ENCODE assay signal across 2 cellular contexts in the genomic region with DNA sequence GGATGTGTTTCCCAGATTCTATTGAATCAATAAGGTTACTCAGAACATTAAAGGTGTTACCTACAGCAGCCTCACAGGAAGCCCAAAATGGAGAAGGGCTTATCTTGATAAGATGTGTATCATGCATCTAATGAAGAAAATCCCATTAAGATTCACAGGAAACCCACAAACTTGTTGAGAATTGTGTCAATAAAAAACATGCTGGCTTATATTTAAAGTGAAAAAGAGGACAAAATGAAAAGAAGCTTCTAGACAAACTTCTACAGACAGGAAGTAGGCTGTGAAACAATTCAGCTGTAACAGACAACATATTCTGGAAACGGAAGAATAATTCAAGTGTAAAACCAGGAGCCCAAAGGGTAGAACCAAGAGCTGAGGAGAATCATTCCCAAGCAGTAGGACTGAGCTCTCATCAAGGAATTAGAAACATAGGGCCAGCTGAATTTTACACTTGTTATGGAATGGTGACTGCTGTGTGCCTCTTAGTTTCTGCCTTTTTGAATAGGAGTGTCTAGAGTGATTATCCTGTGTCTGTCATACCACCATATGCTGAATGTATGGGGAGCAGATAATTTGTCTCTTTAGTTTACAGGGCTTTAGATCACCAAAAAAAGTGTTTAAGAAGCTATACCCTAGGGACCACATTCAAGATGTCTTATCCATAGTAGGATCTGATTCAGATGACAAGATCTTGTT.
TF ChIP-seq lines count a peak whose summit lies in the region.

No MANE protein-coding gene starts in this region.

TF ChIP-seq in SK-N-SH treated with all-trans-retinoic acid at 6 μM for 48 hours, 23 proteins besides CTCF, POLR2A, EP300 and RAD21 (continued from another document):
- TF ChIP-seq, protein P1, sequence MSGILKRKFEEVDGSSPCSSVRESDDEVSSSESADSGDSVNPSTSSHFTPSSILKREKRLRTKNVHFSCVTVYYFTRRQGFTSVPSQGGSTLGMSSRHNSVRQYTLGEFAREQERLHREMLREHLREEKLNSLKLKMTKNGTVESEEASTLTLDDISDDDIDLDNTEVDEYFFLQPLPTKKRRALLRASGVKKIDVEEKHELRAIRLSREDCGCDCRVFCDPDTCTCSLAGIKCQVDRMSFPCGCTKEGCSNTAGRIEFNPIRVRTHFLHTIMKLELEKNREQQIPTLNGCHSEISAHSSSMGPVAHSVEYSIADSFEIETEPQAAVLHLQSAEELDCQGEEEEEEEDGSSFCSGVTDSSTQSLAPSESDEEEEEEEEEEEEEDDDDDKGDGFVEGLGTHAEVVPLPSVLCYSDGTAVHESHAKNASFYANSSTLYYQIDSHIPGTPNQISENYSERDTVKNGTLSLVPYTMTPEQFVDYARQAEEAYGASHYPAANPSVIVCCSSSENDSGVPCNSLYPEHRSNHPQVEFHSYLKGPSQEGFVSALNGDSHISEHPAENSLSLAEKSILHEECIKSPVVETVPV (CRISPR knock-in tag; IDR thresholded peaks at IDR 0.05): no peak
- no peak for TF ChIP-seq CSDC2 (CRISPR knock-in tag; IDR thresholded peaks at IDR 0.05)
- no peak for TF ChIP-seq ISL1 (CRISPR knock-in tag; IDR thresholded peaks at IDR 0.05)
- TF ChIP-seq, protein P2, sequence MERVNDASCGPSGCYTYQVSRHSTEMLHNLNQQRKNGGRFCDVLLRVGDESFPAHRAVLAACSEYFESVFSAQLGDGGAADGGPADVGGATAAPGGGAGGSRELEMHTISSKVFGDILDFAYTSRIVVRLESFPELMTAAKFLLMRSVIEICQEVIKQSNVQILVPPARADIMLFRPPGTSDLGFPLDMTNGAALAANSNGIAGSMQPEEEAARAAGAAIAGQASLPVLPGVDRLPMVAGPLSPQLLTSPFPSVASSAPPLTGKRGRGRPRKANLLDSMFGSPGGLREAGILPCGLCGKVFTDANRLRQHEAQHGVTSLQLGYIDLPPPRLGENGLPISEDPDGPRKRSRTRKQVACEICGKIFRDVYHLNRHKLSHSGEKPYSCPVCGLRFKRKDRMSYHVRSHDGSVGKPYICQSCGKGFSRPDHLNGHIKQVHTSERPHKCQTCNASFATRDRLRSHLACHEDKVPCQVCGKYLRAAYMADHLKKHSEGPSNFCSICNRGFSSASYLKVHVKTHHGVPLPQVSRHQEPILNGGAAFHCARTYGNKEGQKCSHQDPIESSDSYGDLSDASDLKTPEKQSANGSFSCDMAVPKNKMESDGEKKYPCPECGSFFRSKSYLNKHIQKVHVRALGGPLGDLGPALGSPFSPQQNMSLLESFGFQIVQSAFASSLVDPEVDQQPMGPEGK (CRISPR knock-in tag; IDR thresholded peaks at IDR 0.05; ENCODE audit: borderline replicate concordance): no peak
- TF ChIP-seq ZFP30 (CRISPR knock-in tag; IDR thresholded peaks at IDR 0.05): no peak
- no peak for TF ChIP-seq TOX (CRISPR knock-in tag; IDR thresholded peaks at IDR 0.05; ENCODE audit: borderline replicate concordance)
- no peak for TF ChIP-seq ZNF565 (CRISPR knock-in tag; conservative IDR thresholded peaks at IDR 0.05; ENCODE audit: low read depth)
TF ChIP-seq in SK-N-SH treated with all-trans-retinoic acid at 6 μM for 48 hours: peak in this region for 0.

TF ChIP-seq in SK-N-SH, 30 proteins besides CTCF, POLR2A, EP300 and RAD21 (continued from another document):
- TF ChIP-seq, protein P3, sequence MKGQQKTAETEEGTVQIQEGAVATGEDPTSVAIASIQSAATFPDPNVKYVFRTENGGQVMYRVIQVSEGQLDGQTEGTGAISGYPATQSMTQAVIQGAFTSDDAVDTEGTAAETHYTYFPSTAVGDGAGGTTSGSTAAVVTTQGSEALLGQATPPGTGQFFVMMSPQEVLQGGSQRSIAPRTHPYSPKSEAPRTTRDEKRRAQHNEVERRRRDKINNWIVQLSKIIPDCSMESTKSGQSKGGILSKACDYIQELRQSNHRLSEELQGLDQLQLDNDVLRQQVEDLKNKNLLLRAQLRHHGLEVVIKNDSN (IDR thresholded peaks at IDR 0.05; ENCODE audit: borderline replicate concordance, low read depth): no peak
- TF ChIP-seq JUND (IDR thresholded peaks at IDR 0.05) (no peak), SIN3A (IDR thresholded peaks at IDR 0.05; ENCODE audit: borderline replicate concordance, low read depth, low read length) (no peak), SMC3 (IDR thresholded peaks at IDR 0.05; ENCODE audit: low read depth, low read length) (no peak), RFX5 (IDR thresholded peaks at IDR 0.05; ENCODE audit: low read length) (no peak), FOSL2 (IDR thresholded peaks at IDR 0.05; ENCODE audit: borderline replicate concordance, low read depth) (no peak), MXI1 (IDR thresholded peaks at IDR 0.05; ENCODE audit: low read depth, low read length) (no peak)
- TF ChIP-seq, protein P4, sequence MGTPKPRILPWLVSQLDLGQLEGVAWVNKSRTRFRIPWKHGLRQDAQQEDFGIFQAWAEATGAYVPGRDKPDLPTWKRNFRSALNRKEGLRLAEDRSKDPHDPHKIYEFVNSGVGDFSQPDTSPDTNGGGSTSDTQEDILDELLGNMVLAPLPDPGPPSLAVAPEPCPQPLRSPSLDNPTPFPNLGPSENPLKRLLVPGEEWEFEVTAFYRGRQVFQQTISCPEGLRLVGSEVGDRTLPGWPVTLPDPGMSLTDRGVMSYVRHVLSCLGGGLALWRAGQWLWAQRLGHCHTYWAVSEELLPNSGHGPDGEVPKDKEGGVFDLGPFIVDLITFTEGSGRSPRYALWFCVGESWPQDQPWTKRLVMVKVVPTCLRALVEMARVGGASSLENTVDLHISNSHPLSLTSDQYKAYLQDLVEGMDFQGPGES (IDR thresholded peaks at IDR 0.05; ENCODE audit: low read depth, low read length): no peak
- TF ChIP-seq, protein P5, sequence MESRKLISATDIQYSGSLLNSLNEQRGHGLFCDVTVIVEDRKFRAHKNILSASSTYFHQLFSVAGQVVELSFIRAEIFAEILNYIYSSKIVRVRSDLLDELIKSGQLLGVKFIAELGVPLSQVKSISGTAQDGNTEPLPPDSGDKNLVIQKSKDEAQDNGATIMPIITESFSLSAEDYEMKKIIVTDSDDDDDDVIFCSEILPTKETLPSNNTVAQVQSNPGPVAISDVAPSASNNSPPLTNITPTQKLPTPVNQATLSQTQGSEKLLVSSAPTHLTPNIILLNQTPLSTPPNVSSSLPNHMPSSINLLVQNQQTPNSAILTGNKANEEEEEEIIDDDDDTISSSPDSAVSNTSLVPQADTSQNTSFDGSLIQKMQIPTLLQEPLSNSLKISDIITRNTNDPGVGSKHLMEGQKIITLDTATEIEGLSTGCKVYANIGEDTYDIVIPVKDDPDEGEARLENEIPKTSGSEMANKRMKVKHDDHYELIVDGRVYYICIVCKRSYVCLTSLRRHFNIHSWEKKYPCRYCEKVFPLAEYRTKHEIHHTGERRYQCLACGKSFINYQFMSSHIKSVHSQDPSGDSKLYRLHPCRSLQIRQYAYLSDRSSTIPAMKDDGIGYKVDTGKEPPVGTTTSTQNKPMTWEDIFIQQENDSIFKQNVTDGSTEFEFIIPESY (IDR thresholded peaks at IDR 0.05; ENCODE audit: borderline replicate concordance, low read depth): no peak
- TF ChIP-seq, protein P6, sequence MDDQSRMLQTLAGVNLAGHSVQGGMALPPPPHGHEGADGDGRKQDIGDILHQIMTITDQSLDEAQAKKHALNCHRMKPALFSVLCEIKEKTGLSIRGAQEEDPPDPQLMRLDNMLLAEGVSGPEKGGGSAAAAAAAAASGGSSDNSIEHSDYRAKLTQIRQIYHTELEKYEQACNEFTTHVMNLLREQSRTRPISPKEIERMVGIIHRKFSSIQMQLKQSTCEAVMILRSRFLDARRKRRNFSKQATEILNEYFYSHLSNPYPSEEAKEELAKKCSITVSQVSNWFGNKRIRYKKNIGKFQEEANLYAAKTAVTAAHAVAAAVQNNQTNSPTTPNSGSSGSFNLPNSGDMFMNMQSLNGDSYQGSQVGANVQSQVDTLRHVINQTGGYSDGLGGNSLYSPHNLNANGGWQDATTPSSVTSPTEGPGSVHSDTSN (IDR thresholded peaks at IDR 0.05): no peak
